In the genomic region with DNA sequence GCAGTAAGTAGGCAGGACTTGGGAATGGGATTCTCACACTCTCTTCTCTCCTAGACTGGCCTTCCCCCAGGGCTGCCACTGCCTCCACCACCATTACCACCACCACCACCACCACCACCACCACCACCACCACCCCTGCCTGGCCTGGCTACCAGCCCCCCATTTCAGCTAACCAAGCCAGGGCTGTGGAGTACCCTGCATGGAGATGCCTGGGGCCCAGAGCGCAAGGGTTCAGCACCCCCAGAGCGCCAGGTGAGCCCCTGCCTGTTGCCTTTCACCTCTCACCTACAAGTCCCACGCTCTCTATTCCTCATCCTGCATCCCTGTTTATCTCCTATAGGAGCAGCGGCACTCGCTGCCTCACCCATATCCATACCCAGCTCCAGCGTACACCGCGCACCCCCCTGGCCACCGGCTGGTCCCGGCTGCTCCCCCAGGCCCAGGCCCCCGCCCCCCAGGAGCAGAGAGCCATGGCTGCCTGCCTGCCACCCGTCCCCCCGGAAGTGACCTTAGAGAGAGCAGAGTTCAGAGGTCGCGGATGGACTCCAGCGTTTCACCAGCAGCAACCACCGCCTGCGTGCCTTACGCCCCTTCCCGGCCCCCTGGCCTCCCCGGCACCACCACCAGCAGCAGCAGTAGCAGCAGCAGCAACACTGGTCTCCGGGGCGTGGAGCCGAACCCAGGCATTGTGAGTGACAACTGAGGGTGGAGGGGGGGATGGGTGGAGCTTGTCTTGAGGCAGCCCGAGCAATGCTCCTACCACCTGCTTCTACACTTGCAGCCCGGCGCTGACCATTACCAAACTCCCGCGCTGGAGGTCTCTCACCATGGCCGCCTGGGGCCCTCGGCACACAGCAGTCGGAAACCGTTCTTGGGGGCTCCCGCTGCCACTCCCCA, we compare ENCODE assay signal across 18 cellular contexts. TPM values are rescaled to one million over a fixed set of nuclear protein-coding genes. Genes with fewer than 3 reads are reported as not detected.
DNase-seq lines count a peak whose midpoint lies in the region; ATAC-seq and TF ChIP-seq lines count a peak whose summit lies in the region.
"Had no signal": no experiment of that assay in that cellular context is flagged by ENCODE, and none has a peak within 500 bp of the region (broad histone marks: within the 10 kb centered on the region; RNA-seq: fewer than 3 reads in every experiment).

No MANE protein-coding gene starts in this region.

- DNase-seq in activated naive CD4-positive, alpha-beta T cell treated with anti-CD3 and anti-CD28 coated beads, Interleukin-2, amount 10 ng/mL, durations not matched to agents 7 days and 5 days, result no peak
- DNase-seq in activated naive CD4-positive, alpha-beta T cell (lab: John Stamatoyannopoulos, UW), result no peak
- DNase-seq in activated CD4-positive, alpha-beta T cell treated with anti-CD3 and anti-CD28 coated beads, Interleukin-2, amount 50 U/mL, for 4 hours, result peak; percentile 22 to 34
- DNase-seq in left colon (peak; percentile 22 to 36), NCI-H1694 treated with DMSO at 0.1 percent for 48 hours (lab: John Stamatoyannopoulos, UW) (no peak), smooth muscle cell (lab: John Stamatoyannopoulos, UW; ENCODE audit: unreplicated experiment) (no peak)
- DNase-seq: DMS 273 treated with DMSO at 0.1 percent for 48 hours; effector CD4-positive, alpha-beta T cell; MM.1S; NCI-H2029 treated with DMSO at 0.1 percent for 48 hours; NCI-H526 treated with DMSO at 0.1 percent for 48 hours; PC-9; trophoblast cell had no signal

- ATAC-seq in left colon, result no peak
- ATAC-seq in stimulated activated memory B cell treated with anti-CD40 and anti-IgM and Interleukin-4, amounts not matched to agents 10 μg/mL and 1 μg/mL and 100 μg/mL, for 72 hours, result no peak
- ATAC-seq in HG02884 (IDR thresholded peaks at IDR 0.05; ENCODE audit: unreplicated experiment), result no peak
- ATAC-seq: body of pancreas, left lung had no signal

- peaks cover 20% of the 10 kb centered on the region for H3F3A ChIP-seq in smooth muscle cell (ENCODE audit: low read depth)

- 96% methylated on average over 21 of the region's 34 CpGs for WGBS in smooth muscle cell (ENCODE audit: low lambda C conversion rate)

- peaks cover 4% of the 10 kb centered on the region for H3K36me3 Mint-ChIP-seq in activated naive CD4-positive, alpha-beta T cell treated with anti-CD3 and anti-CD28 coated beads, Interleukin-2, amount 10 ng/mL, durations not matched to agents 7 days and 5 days
- peaks cover 41% of the 10 kb centered on the region for H3K36me3 Mint-ChIP-seq in stimulated activated memory B cell treated with anti-CD40 and anti-IgM and Interleukin-4, amounts not matched to agents 10 μg/mL and 1 μg/mL and 100 μg/mL, for 72 hours

- no peaks in the 10 kb centered on the region for H3K9me3 Mint-ChIP-seq in activated naive CD4-positive, alpha-beta T cell treated with anti-CD3 and anti-CD28 coated beads, Interleukin-2, amount 10 ng/mL, durations not matched to agents 7 days and 5 days
- no peaks in the 10 kb centered on the region for H3K9me3 Mint-ChIP-seq in stimulated activated memory B cell treated with anti-CD40 and anti-IgM and Interleukin-4, amounts not matched to agents 10 μg/mL and 1 μg/mL and 100 μg/mL, for 72 hours

- peaks cover 42% of the 10 kb centered on the region for H3K4me1 Mint-ChIP-seq in activated naive CD4-positive, alpha-beta T cell treated with anti-CD3 and anti-CD28 coated beads, Interleukin-2, amount 10 ng/mL, durations not matched to agents 7 days and 5 days
- H3K4me1 Mint-ChIP-seq in stimulated activated memory B cell treated with anti-CD40 and anti-IgM and Interleukin-4, amounts not matched to agents 10 μg/mL and 1 μg/mL and 100 μg/mL, for 72 hours, result peaks cover 60% of the 10 kb centered on the region

- intact Hi-C loops in left colon (cut with DNase I, micrococcal nuclease), result no loop called here

- H3K27ac ChIP-seq in smooth muscle cell (ENCODE audit: low read depth), result no peak overlapping the region
- H3K27ac ChIP-seq: body of pancreas, left lung, PC-9, VCaP had no signal

- peak overlapping the region; percentile 9 for H3K27ac Mint-ChIP-seq in activated naive CD4-positive, alpha-beta T cell treated with anti-CD3 and anti-CD28 coated beads, Interleukin-2, amount 10 ng/mL, durations not matched to agents 7 days and 5 days
- H3K27ac Mint-ChIP-seq in stimulated activated memory B cell treated with anti-CD40 and anti-IgM and Interleukin-4, amounts not matched to agents 10 μg/mL and 1 μg/mL and 100 μg/mL, for 72 hours, result no peak overlapping the region

- H3K4me3 Mint-ChIP-seq in activated naive CD4-positive, alpha-beta T cell treated with anti-CD3 and anti-CD28 coated beads, Interleukin-2, amount 10 ng/mL, durations not matched to agents 7 days and 5 days, result no peak overlapping the region
- peak overlapping the region; percentile 49 for H3K4me3 Mint-ChIP-seq in stimulated activated memory B cell treated with anti-CD40 and anti-IgM and Interleukin-4, amounts not matched to agents 10 μg/mL and 1 μg/mL and 100 μg/mL, for 72 hours

- H3K27me3 Mint-ChIP-seq in activated naive CD4-positive, alpha-beta T cell treated with anti-CD3 and anti-CD28 coated beads, Interleukin-2, amount 10 ng/mL, durations not matched to agents 7 days and 5 days, result no peaks in the 10 kb centered on the region
- no peaks in the 10 kb centered on the region for H3K27me3 Mint-ChIP-seq in stimulated activated memory B cell treated with anti-CD40 and anti-IgM and Interleukin-4, amounts not matched to agents 10 μg/mL and 1 μg/mL and 100 μg/mL, for 72 hours

- no peaks in the 10 kb centered on the region for H3K27me3 ChIP-seq in smooth muscle cell (ENCODE audit: low read depth)
- H3K27me3 ChIP-seq: body of pancreas, left lung had no signal

- H3K79me2 ChIP-seq in smooth muscle cell (ENCODE audit: low read depth), result peaks cover 56% of the 10 kb centered on the region

- H3K9ac ChIP-seq in smooth muscle cell (ENCODE audit: low read depth), result no peak overlapping the region

- peaks cover 78% of the 10 kb centered on the region for H4K20me1 ChIP-seq in smooth muscle cell (ENCODE audit: low read depth)

- peaks cover 6% of the 10 kb centered on the region for H3K4me1 ChIP-seq in smooth muscle cell (ENCODE audit: low read depth)

- CTCF ChIA-PET in activated naive CD4-positive, alpha-beta T cell treated with anti-CD3 and anti-CD28 coated beads, Interleukin-2, amount 10 ng/mL, durations not matched to agents 7 days and 5 days (lab: Charles Lee), result interaction anchor here (2.8 kb wide), 1 partner anchor 12 kb away, joined by 21 read pairs; no protein-coding TSS in a partner anchor

- H2AFZ ChIP-seq in smooth muscle cell (ENCODE audit: low read depth), result no peak overlapping the region
- H2AFZ ChIP-seq: PC-9 had no signal

- H3K4me2 ChIP-seq in smooth muscle cell, result no peak overlapping the region
- H3K4me2 ChIP-seq: PC-9 had no signal

- H3K9me3 ChIP-seq in smooth muscle cell (replicated peaks; ENCODE audit: low read depth), result no peaks in the 10 kb centered on the region
- H3K9me3 ChIP-seq: body of pancreas, left lung had no signal

- no peak overlapping the region for H3K4me3 ChIP-seq in smooth muscle cell
- H3K4me3 ChIP-seq: body of pancreas, left lung, PC-9 had no signal

- no peaks in the 10 kb centered on the region for H3K36me3 ChIP-seq in smooth muscle cell (ENCODE audit: low read depth)

- TF ChIP-seq CTCF in smooth muscle cell (IDR thresholded peaks at IDR 0.05; ENCODE audit: borderline replicate concordance, insufficient read depth, poor library complexity, severe bottlenecking), result no peak

RNA-seq across cellular contexts. Expression of a gene that starts 7.9 kb away (rescaled TPM):
- total RNA-seq in left colon (1 to 10 TPM; 3.8 to 6.1 TPM), smooth muscle cell (5.1 and 8.6 TPM in 2 replicates)
- 12.7 and 16.1 TPM in 2 replicates for polyA plus RNA-seq in smooth muscle cell

RNA-seq across cellular contexts. Expression of a gene that starts 10.3 kb away (rescaled TPM):
- 10 to 100 TPM; 49.7 to 83.0 TPM for total RNA-seq in left colon
- 30.6 and 76.4 TPM in 2 replicates for total RNA-seq in smooth muscle cell
- 86.1 and 99.4 TPM in 2 replicates for polyA plus RNA-seq in smooth muscle cell

RNA-seq across cellular contexts. Expression of a gene that starts 10.8 kb away (rescaled TPM):
- total RNA-seq in left colon (1 to 10 TPM; 8.3 to 9.0 TPM), smooth muscle cell (8.6 and 9.3 TPM in 2 replicates)
- 6.6 and 7.9 TPM in 2 replicates for polyA plus RNA-seq in smooth muscle cell

RNA-seq across cellular contexts. Expression of a gene that starts 13.0 kb away (rescaled TPM):
- total RNA-seq in left colon (10 to 100 TPM; 49.5 to 50.4 TPM), smooth muscle cell (4.3 and 9.1 TPM in 2 replicates)
- 5.8 and 11.1 TPM in 2 replicates for polyA plus RNA-seq in smooth muscle cell

RNA-seq across cellular contexts. Expression of a gene that starts 41.6 kb away (rescaled TPM):
- 10 to 100 TPM; 51.3 to 51.9 TPM for total RNA-seq in left colon
- total RNA-seq in smooth muscle cell, result 28.5 and 34.9 TPM in 2 replicates
- 16.3 and 23.5 TPM in 2 replicates for polyA plus RNA-seq in smooth muscle cell

Comparison
In these comparisons a context has a peak if more than half of its experiments do, and no peak if none do; other contexts are left out.
1. DNase-seq: peak in activated CD4-positive, alpha-beta T cell treated with anti-CD3 and anti-CD28 coated beads, Interleukin-2, amount 50 U/mL, for 4 hours (2 of 2) and left colon (2 of 2); none in activated naive CD4-positive, alpha-beta T cell treated with anti-CD3 and anti-CD28 coated beads, Interleukin-2, amount 10 ng/mL, durations not matched to agents 7 days and 5 days (single experiment), activated naive CD4-positive, alpha-beta T cell (0 of 4), NCI-H1694 treated with DMSO at 0.1 percent for 48 hours (single experiment) and smooth muscle cell (single experiment).